ENCODE assay signal across 15 cellular contexts in genomic region chr10:24440817-24441790, GRCh38.
DNase-seq lines count a peak whose midpoint lies in the region; ATAC-seq, FAIRE-seq and TF ChIP-seq lines count a peak whose summit lies in the region.
"Had no signal": no experiment of that assay in that cellular context is flagged by ENCODE, and none has a peak within 500 bp of the region (broad histone marks: within the 10 kb centered on the region; RNA-seq: fewer than 3 reads in every experiment).

No MANE protein-coding gene starts in this region.

- TF ChIP-seq POLR2A in IMR-90 (IDR thresholded peaks at IDR 0.05; ENCODE audit: low read depth, low read length) = no peak

- H3K4me1 Mint-ChIP-seq in CD8-positive, alpha-beta T cell (ENCODE audit: low read depth) = no peaks in the 10 kb centered on the region

- no peak overlapping the region for H3K27ac ChIP-seq in BLaER1 treated with 17β-estradiol and CSF1 and Interleukin-3, amounts not matched to agents 10 nM and 100 nM
- H3K27ac ChIP-seq in IMR-90 (ENCODE audit: insufficient read depth, low read length) (no peak overlapping the region), ascending aorta (peak overlapping the region; percentile 75 to 83), mesodermal cell (ENCODE audit: low read depth, low read length, severe bottlenecking) (peak overlapping the region; percentile 46)
- H3K27ac ChIP-seq in CD8-positive, alpha-beta T cell (ENCODE audit: low read depth, low read length) = no peak overlapping the region
- H3K27ac ChIP-seq: cardiac muscle cell, vagina had no signal

- POLR2A ChIA-PET in IMR-90 (lab: Charles Lee; ENCODE audit: unreplicated experiment) = no interaction called here
- POLR2A ChIA-PET in CD8-positive, alpha-beta T cell (lab: Charles Lee) = no interaction called here

- peak overlapping the region; percentile 52 for H2AFZ ChIP-seq in IMR-90 (replicated peaks; ENCODE audit: low read length, poor library complexity)

- H3K4me3 ChIP-seq in BLaER1 treated with 17β-estradiol and CSF1 and Interleukin-3, amounts not matched to agents 10 nM and 100 nM = no peak overlapping the region
- H3K4me3 ChIP-seq in IMR-90 (ENCODE audit: insufficient read depth, low read depth, low read length) (no peak overlapping the region), ascending aorta (no peak overlapping the region), mesodermal cell (ENCODE audit: extremely low read depth, insufficient read depth, low read length, poor library complexity, severe bottlenecking) (no peak overlapping the region)
- no peak overlapping the region for H3K4me3 ChIP-seq in CD8-positive, alpha-beta T cell (ENCODE audit: low read depth, low read length)
- H3K4me3 ChIP-seq: cardiac muscle cell, vagina had no signal

- peak overlapping the region; percentile 69 for H2BK120ac ChIP-seq in IMR-90 (ENCODE audit: low read depth, low read length)

- peak overlapping the region in 6 of 11 experiments; percentile 1 to 36 (median 22); a peak in 6 of 22 replicates for H3K4me2 ChIP-seq in BLaER1 treated with 17β-estradiol and CSF1 and Interleukin-3, amounts not matched to agents 10 nM and 100 nM
- H3K4me2 ChIP-seq in IMR-90 (ENCODE audit: low read depth, low read length) = no peak overlapping the region

- peak overlapping the region; percentile 7 for H4K91ac ChIP-seq in IMR-90 (ENCODE audit: insufficient read depth, low read depth, low read length)

- DNase-seq in IMR-90 (peak; percentile 87), ascending aorta (ENCODE audit: low spot score in 2 of 2) (no peak), D721Med (ENCODE audit: insufficient read length, low spot score) (no peak), NCI-H1694 (lab: John Stamatoyannopoulos, UW) (no peak)
- DNase-seq in CD8-positive, alpha-beta T cell = no peak
- DNase-seq: activated CD8-positive, alpha-beta T cell treated with anti-CD3 and anti-CD28 coated beads, Interleukin-2, amount 10 ng/mL, durations not matched to agents 7 days and 5 days; hippocampal formation; NCI-H526 treated with DMSO at 0.1 percent for 48 hours; stimulated activated CD4-positive, alpha-beta T cell treated with anti-CD3 and anti-CD28 coated beads, Interleukin-15, amount 100 ng/mL, for 24 hours had no signal

- H3K27me3 ChIP-seq in BLaER1 treated with 17β-estradiol and CSF1 and Interleukin-3, amounts not matched to agents 10 nM and 100 nM = no peaks in the 10 kb centered on the region
- H3K27me3 ChIP-seq in IMR-90 (ENCODE audit: control insufficient read depth, insufficient read depth, low read length) (no peaks in the 10 kb centered on the region), ascending aorta (no peaks in the 10 kb centered on the region)
- no peaks in the 10 kb centered on the region for H3K27me3 ChIP-seq in CD8-positive, alpha-beta T cell (ENCODE audit: insufficient read depth, low read length)
- H3K27me3 ChIP-seq: cardiac muscle cell, vagina had no signal

- 100% methylated on average over 1 of the region's 13 CpGs; no CpG with 5 or more reads in 1 of the 2 experiments for WGBS in IMR-90 (ENCODE audit: extremely low coverage in 2 of 2, insufficient read length in 1 of 2), 2 experiments
- WGBS in mesodermal cell (ENCODE audit: insufficient coverage in 2 of 2), 2 experiments = 84 to 87% methylated on average over 10 to 12 of the region's 13 CpGs

- no peaks in the 10 kb centered on the region for H3K79me1 ChIP-seq in IMR-90 (ENCODE audit: low read depth in 1 of 2, low read length in 2 of 2)

- in situ Hi-C loops in IMR-90 (cut with MboI; ENCODE audit: low sequenced_read_pairs) = no loop called here

- H3K9ac ChIP-seq in BLaER1 treated with 17β-estradiol and CSF1 and Interleukin-3, amounts not matched to agents 10 nM and 100 nM = no peak overlapping the region
- no peak overlapping the region for H3K9ac ChIP-seq in IMR-90 (ENCODE audit: low read depth, low read length)

- peak; percentile 66 for ATAC-seq in IMR-90 (ENCODE audit: low read depth)
- ATAC-seq in GM18520 (IDR thresholded peaks at IDR 0.05; ENCODE audit: unreplicated experiment) = no peak
- no peak for ATAC-seq in CD8-positive, alpha-beta T cell
- ATAC-seq: activated CD8-positive, alpha-beta T cell treated with anti-CD3 and anti-CD28 coated beads, Interleukin-2, amount 10 ng/mL, durations not matched to agents 7 days and 5 days had no signal

- H3K4ac ChIP-seq in IMR-90 (ENCODE audit: low read depth, low read length) = peak overlapping the region; percentile 29; the same call in 1 of the 2 replicates

- peaks cover 13% of the 10 kb centered on the region for H3K9me1 ChIP-seq in IMR-90 (ENCODE audit: insufficient read depth, low read length)

- H3K9me3 Mint-ChIP-seq in CD8-positive, alpha-beta T cell = no peaks in the 10 kb centered on the region

- no peak for TF ChIP-seq RAD21 in IMR-90 (IDR thresholded peaks at IDR 0.05; ENCODE audit: low read length)

- no peak overlapping the region for H3K4me3 Mint-ChIP-seq in CD8-positive, alpha-beta T cell
- H3K4me3 Mint-ChIP-seq: activated CD8-positive, alpha-beta T cell treated with anti-CD3 and anti-CD28 coated beads, Interleukin-2, amount 10 ng/mL, durations not matched to agents 7 days and 5 days had no signal

- peak overlapping the region; percentile 15; the same call in 1 of the 3 replicates for H2BK15ac ChIP-seq in IMR-90 (ENCODE audit: low read depth, low read length)

- peak overlapping the region; percentile 68; the same call in 1 of the 2 replicates for H2BK20ac ChIP-seq in IMR-90 (ENCODE audit: low read depth, low read length)

- BruUV-seq in IMR-90 (replicated peaks; lab: Mats Ljungman, UMichigan) = no TSS peak

- H3K14ac ChIP-seq in IMR-90 (replicated peaks; ENCODE audit: low read depth, low read length) = peak overlapping the region; percentile 37; the same call in 1 of the 2 replicates

- intact Hi-C loops in IMR-90 (cut with micrococcal nuclease) = no loop called here
- intact Hi-C loops in ascending aorta (cut with DNase I) = loop anchor here (5.0 kb wide), 1 partner anchor 41 kb away; no protein-coding TSS in a partner anchor
- intact Hi-C loops in CD8-positive, alpha-beta T cell (cut with DNase I, micrococcal nuclease) = no loop called here

- H3K36me3 Mint-ChIP-seq in CD8-positive, alpha-beta T cell = no peaks in the 10 kb centered on the region

- H2AK9ac ChIP-seq in IMR-90 (replicated peaks; ENCODE audit: low read depth, low read length, poor library complexity) = peak overlapping the region; percentile 26

- CTCF ChIA-PET in IMR-90 (lab: Yijun Ruan, JAX) = no interaction called here
- CTCF ChIA-PET in CD8-positive, alpha-beta T cell (lab: Charles Lee) = interaction anchor here (0.5 to 1.1 kb wide), 2 partner anchors 11 to 22 kb away, joined by 3 read pairs; no protein-coding TSS in a partner anchor

- H3K56ac ChIP-seq in IMR-90 (ENCODE audit: extremely low read depth, insufficient read depth, low read length) = no peak overlapping the region

- FAIRE-seq in D721Med (lab: Jason Lieb, UNC) = no peak
- FAIRE-seq: HepG2 had no signal

- dilution Hi-C loops in IMR-90 (cut with HindIII; ENCODE audit: low sequenced_read_pairs, unreplicated experiment) = no loop called here

- no peaks in the 10 kb centered on the region for H3K9me3 ChIP-seq in BLaER1 treated with 17β-estradiol and CSF1 and Interleukin-3, amounts not matched to agents 10 nM and 100 nM (replicated peaks in 1 of 11)
- H3K9me3 ChIP-seq in IMR-90 (ENCODE audit: control insufficient read depth, insufficient read depth, low read length) (no peaks in the 10 kb centered on the region), ascending aorta (no peaks in the 10 kb centered on the region), mesodermal cell (ENCODE audit: control insufficient read depth, low read length) (no peaks in the 10 kb centered on the region)
- H3K9me3 ChIP-seq in CD8-positive, alpha-beta T cell (ENCODE audit: low read length) = no peaks in the 10 kb centered on the region
- H3K9me3 ChIP-seq: vagina had no signal

- peaks cover 5% of the 10 kb centered on the region for H3K27me3 Mint-ChIP-seq in CD8-positive, alpha-beta T cell (ENCODE audit: low read depth)

- H3K27ac Mint-ChIP-seq in CD8-positive, alpha-beta T cell = no peak overlapping the region
- H3K27ac Mint-ChIP-seq: activated CD8-positive, alpha-beta T cell treated with anti-CD3 and anti-CD28 coated beads, Interleukin-2, amount 10 ng/mL, durations not matched to agents 7 days and 5 days had no signal

- peak overlapping the region; percentile 24; the same call in 1 of the 2 replicates for H3K18ac ChIP-seq in IMR-90 (ENCODE audit: low read depth, low read length)

- no peak overlapping the region for H4K5ac ChIP-seq in IMR-90 (ENCODE audit: low read depth, low read length)

- H4K20me1 ChIP-seq in BLaER1 treated with 17β-estradiol and CSF1 and Interleukin-3, amounts not matched to agents 10 nM and 100 nM = no peaks in the 10 kb centered on the region
- no peaks in the 10 kb centered on the region for H4K20me1 ChIP-seq in IMR-90 (ENCODE audit: insufficient read depth, low read length)

- peaks cover 0 to 11% (median 5%) of the 10 kb centered on the region in 10 experiments; a peak in 9 of 20 replicates for H3K4me1 ChIP-seq in BLaER1 treated with 17β-estradiol and CSF1 and Interleukin-3, amounts not matched to agents 10 nM and 100 nM
- H3K4me1 ChIP-seq in IMR-90 (ENCODE audit: control insufficient read depth, insufficient read depth, low read length) = peaks cover 9% of the 10 kb centered on the region; the same call in 1 of the 2 replicates
- peaks cover 0 to 8% of the 10 kb centered on the region in 2 donors for H3K4me1 ChIP-seq in ascending aorta
- peaks cover 9% of the 10 kb centered on the region for H3K4me1 ChIP-seq in mesodermal cell (ENCODE audit: control insufficient read depth, insufficient read depth, low read length, poor library complexity, severe bottlenecking)
- H3K4me1 ChIP-seq in CD8-positive, alpha-beta T cell (ENCODE audit: insufficient read depth, low read length) = no peaks in the 10 kb centered on the region
- H3K4me1 ChIP-seq: vagina had no signal

- TF ChIP-seq CTCF in IMR-90 (conservative IDR thresholded peaks at IDR 0.05; ENCODE audit: low read depth, low read length) (no peak), ascending aorta (IDR thresholded peaks at IDR 0.05) (no peak), D721Med (IDR thresholded peaks at IDR 0.05; ENCODE audit: insufficient read depth, missing control alignments) (no peak)
- TF ChIP-seq CTCF in CD8-positive, alpha-beta T cell (IDR thresholded peaks at IDR 0.05) = no peak

- no peak overlapping the region for H2BK5ac ChIP-seq in IMR-90 (ENCODE audit: low read depth, low read length, poor library complexity, severe bottlenecking)

- no peak overlapping the region for H4K8ac ChIP-seq in IMR-90 (ENCODE audit: low read depth in 2 of 2, low read length in 2 of 2)

- 0 out of 2 replicates have a peak overlapping the region, but pooled peaks have one; percentile 44 for H3K23ac ChIP-seq in IMR-90 (ENCODE audit: low read depth, low read length)

- no peaks in the 10 kb centered on the region for H3K36me3 ChIP-seq in BLaER1 treated with 17β-estradiol and CSF1 and Interleukin-3, amounts not matched to agents 10 nM and 100 nM
- no peaks in the 10 kb centered on the region for H3K36me3 ChIP-seq in IMR-90 (ENCODE audit: control insufficient read depth, insufficient read depth, low read length)
- H3K36me3 ChIP-seq in ascending aorta = no peaks in the 10 kb centered on the region
- H3K36me3 ChIP-seq in mesodermal cell (ENCODE audit: control insufficient read depth, insufficient read depth, low read length) = no peaks in the 10 kb centered on the region
- H3K36me3 ChIP-seq in CD8-positive, alpha-beta T cell (ENCODE audit: insufficient read depth, low read length) = no peaks in the 10 kb centered on the region
- H3K36me3 ChIP-seq: cardiac muscle cell, vagina had no signal

- H2AK5ac ChIP-seq in IMR-90 (ENCODE audit: low read depth, low read length) = peak overlapping the region; percentile 24; the same call in 1 of the 2 replicates

Comparison
In these comparisons a context has a peak if more than half of its experiments do, and no peak if none do; other contexts are left out.
1. H3K27ac ChIP-seq: peak in ascending aorta (2 of 2) and mesodermal cell (single experiment); none in BLaER1 treated with 17β-estradiol and CSF1 and Interleukin-3, amounts not matched to agents 10 nM and 100 nM (0 of 11), IMR-90 (single experiment) and CD8-positive, alpha-beta T cell (single experiment).